In the genomic region with DNA sequence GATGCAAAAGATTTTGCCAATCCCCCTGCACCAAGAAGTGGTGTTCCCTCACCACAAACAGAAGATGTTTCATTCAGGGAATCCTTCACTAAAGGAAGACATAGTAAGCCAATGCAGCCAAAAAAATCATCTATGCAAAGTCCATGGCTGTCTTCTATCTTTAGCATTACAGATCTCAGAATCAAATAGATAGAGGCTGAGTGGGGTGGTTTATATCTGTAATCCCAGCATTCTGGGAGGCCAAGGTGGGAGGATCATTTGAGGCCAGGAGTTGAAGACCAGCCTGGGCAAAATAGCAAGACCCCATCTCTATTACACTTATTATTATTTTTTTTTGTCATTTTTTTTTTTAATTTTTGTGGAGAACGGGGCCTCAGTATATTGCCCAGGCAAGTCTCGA, we compare ENCODE assay signal across 27 cellular contexts.
"Had no signal": no experiment of that assay in that cellular context is flagged by ENCODE, and none has a peak within 500 bp of the region (broad histone marks: within the 10 kb centered on the region; RNA-seq: fewer than 3 reads in every experiment).

No MANE protein-coding gene starts in this region.

- H3K27ac ChIP-seq: left ventricle myocardium inferior, ovary, stomach, testis, thyroid gland, transverse colon, upper lobe of left lung, vagina had no signal

- ATAC-seq: left colon; natural killer cell treated with Interleukin-12 subunit alpha and Interleukin-12 subunit beta and Interleukin-15 and Interleukin-18, amount 100 ng/mL, for 72 hours; right cardiac atrium; sciatic nerve; stimulated activated naive B cell treated with anti-CD40 and anti-IgM and Interleukin-4, amounts not matched to agents 10 μg/mL and 1 μg/mL and 100 μg/mL, for 72 hours; stimulated activated naive CD8-positive, alpha-beta T cell treated with anti-CD3 and anti-CD28 coated beads, Interleukin-15, Interleukin-2, amounts not matched to agents 100 U/mL and 50 U/mL, for 24 hours had no signal

- H3K27me3 ChIP-seq: ovary, stomach, testis, thyroid gland, transverse colon, upper lobe of left lung, vagina had no signal

- FAIRE-seq: islet of Langerhans, kidney had no signal

- H3K4me3 ChIP-seq: left ventricle myocardium inferior, lung, ovary, skin epidermis, stomach, testis, thyroid gland, transverse colon, upper lobe of left lung, vagina had no signal

- H3K9me3 ChIP-seq: left ventricle myocardium inferior, ovary, stomach, testis, thyroid gland, transverse colon, upper lobe of left lung, vagina had no signal

- DNase-seq: hypothalamus; immature natural killer cell; kidney; left ventricle myocardium inferior; mesendoderm; naive B cell; ovary; retina; right cardiac atrium; stimulated activated CD4-positive, alpha-beta T cell treated with anti-CD3 and anti-CD28 coated beads, Interleukin-12 subunit alpha, Interleukin-12 subunit beta, amount 100 ng/mL, for 4 hours; stimulated activated CD4-positive, alpha-beta T cell treated with anti-CD3 and anti-CD28 coated beads, Interleukin-15, amount 100 ng/mL, for 24 hours; stimulated activated CD4-positive, alpha-beta T cell treated with anti-CD3 and anti-CD28 coated beads, Interleukin-2, amount 100 ng/mL, for 24 hours; stimulated activated CD4-positive, alpha-beta T cell treated with anti-CD3 and anti-CD28 coated beads, Interleukin-4, amount 100 ng/mL, for 1 hour; stimulated activated naive B cell treated with anti-CD40 and anti-IgM and Interleukin-4, amounts not matched to agents 10 μg/mL and 1 μg/mL and 100 μg/mL, for 72 hours; stimulated activated naive CD8-positive, alpha-beta T cell treated with anti-CD3 and anti-CD28 coated beads, Interleukin-15, Interleukin-2, amounts not matched to agents 100 U/mL and 50 U/mL, for 24 hours; testis; thyroid gland; transverse colon had no signal

- H3K36me3 ChIP-seq: left ventricle myocardium inferior, ovary, stomach, thyroid gland, transverse colon, upper lobe of left lung, vagina had no signal
